Comparison of ENCODE assay signal across 12 cellular contexts in genomic region chr1:248818505-248819374, GRCh38. TPM values are rescaled to one million over a fixed set of nuclear protein-coding genes. Genes with fewer than 3 reads are reported as not detected.
A peak's percentile ranks its signal among the peaks of the same experiment; 100 is the strongest.
DNase-seq lines count a peak whose midpoint lies in the region; ATAC-seq and TF ChIP-seq lines count a peak whose summit lies in the region.
"Had no signal": no experiment of that assay in that cellular context is flagged by ENCODE, and none has a peak within 500 bp of the region (broad histone marks: within the 10 kb centered on the region; RNA-seq: fewer than 3 reads in every experiment).

No MANE protein-coding gene starts in this region.

- H3K4me3 Mint-ChIP-seq in dendritic cell treated with granulocyte-macrophage colony-stimulating factor and Interleukin-4, amounts not matched to agents 40 ng/mL and 50 ng/mL, for 4 days, result no peak overlapping the region
- H3K4me3 Mint-ChIP-seq in stimulated activated naive CD8-positive, alpha-beta T cell treated with anti-CD3 and anti-CD28 coated beads, Interleukin-15, Interleukin-2, amounts not matched to agents 100 ng/mL and 50 ng/mL, for 24 hours, result no peak overlapping the region

- peaks cover 34 to 39% of the 10 kb centered on the region in 2 donors for H3K4me1 ChIP-seq in gastrocnemius medialis

- in situ Hi-C loops in gastrocnemius medialis (cut with MboI; ENCODE audit: low sequenced_read_pairs in 4 of 4), result no loop called here

- DNase-seq in activated T-cell treated with anti-CD3 and anti-CD28 coated beads, Interleukin-2, amount 50 U/mL, for 48 hours, result peak; percentile 14 to 19
- DNase-seq in activated T-cell treated with anti-CD3 and anti-CD28 coated beads for 4 hours (no peak), NCI-H510A treated with DMSO at 0.1 percent for 48 hours (lab: John Stamatoyannopoulos, UW) (no peak), epidermal melanocyte (ENCODE audit: insufficient read length, low spot score) (no peak), gastrocnemius medialis (no peak)
- DNase-seq: left lung, psoas muscle had no signal

- ATAC-seq in HG03469 (IDR thresholded peaks at IDR 0.05; ENCODE audit: unreplicated experiment), result peak; percentile 44
- no peak for ATAC-seq in gastrocnemius medialis
- ATAC-seq: gastroesophageal sphincter, left lung had no signal

- peaks cover 95% of the 10 kb centered on the region for H3K36me3 Mint-ChIP-seq in dendritic cell treated with granulocyte-macrophage colony-stimulating factor and Interleukin-4, amounts not matched to agents 40 ng/mL and 50 ng/mL, for 4 days (ENCODE audit: low read depth)
- H3K36me3 Mint-ChIP-seq in stimulated activated naive CD8-positive, alpha-beta T cell treated with anti-CD3 and anti-CD28 coated beads, Interleukin-15, Interleukin-2, amounts not matched to agents 100 ng/mL and 50 ng/mL, for 24 hours (ENCODE audit: low read depth), result peaks cover 43% of the 10 kb centered on the region

- peak overlapping the region in 1 of 4 donors; percentile 28 for H3K27ac ChIP-seq in gastrocnemius medialis
- H3K27ac ChIP-seq: gastroesophageal sphincter, psoas muscle, thyroid gland had no signal

- no peaks in the 10 kb centered on the region for H3K9me3 ChIP-seq in gastrocnemius medialis
- H3K9me3 ChIP-seq: gastroesophageal sphincter, left lung, psoas muscle, thyroid gland had no signal

- intact Hi-C loops in dendritic cell treated with granulocyte-macrophage colony-stimulating factor and Interleukin-4, amounts not matched to agents 40 ng/mL and 50 ng/mL, for 4 days (cut with micrococcal nuclease), result no loop called here
- intact Hi-C loops in gastrocnemius medialis (cut with DNase I; ENCODE audit: low total_unique reads), result no loop called here

- no peaks in the 10 kb centered on the region for H3K27me3 ChIP-seq in gastrocnemius medialis
- H3K27me3 ChIP-seq: gastroesophageal sphincter, left lung, thyroid gland had no signal

- TF ChIP-seq POLR2A in gastrocnemius medialis (IDR thresholded peaks at IDR 0.05), result no peak

- no peak overlapping the region for H3K4me3 ChIP-seq in gastrocnemius medialis
- H3K4me3 ChIP-seq: gastroesophageal sphincter, left lung, psoas muscle, thyroid gland had no signal

- no peaks in the 10 kb centered on the region for H3K27me3 Mint-ChIP-seq in dendritic cell treated with granulocyte-macrophage colony-stimulating factor and Interleukin-4, amounts not matched to agents 40 ng/mL and 50 ng/mL, for 4 days
- H3K27me3 Mint-ChIP-seq in stimulated activated naive CD8-positive, alpha-beta T cell treated with anti-CD3 and anti-CD28 coated beads, Interleukin-15, Interleukin-2, amounts not matched to agents 100 ng/mL and 50 ng/mL, for 24 hours, result no peaks in the 10 kb centered on the region

- TF ChIP-seq CTCF in gastrocnemius medialis (IDR thresholded peaks at IDR 0.05 in 4 of 5, conservative IDR thresholded peaks at IDR 0.05 in 1 of 5), result no peak

- H3K4me1 Mint-ChIP-seq in dendritic cell treated with granulocyte-macrophage colony-stimulating factor and Interleukin-4, amounts not matched to agents 40 ng/mL and 50 ng/mL, for 4 days (ENCODE audit: low read depth), result peaks cover 77% of the 10 kb centered on the region
- peaks cover 50% of the 10 kb centered on the region for H3K4me1 Mint-ChIP-seq in stimulated activated naive CD8-positive, alpha-beta T cell treated with anti-CD3 and anti-CD28 coated beads, Interleukin-15, Interleukin-2, amounts not matched to agents 100 ng/mL and 50 ng/mL, for 24 hours (ENCODE audit: low read depth)

- H3K27ac Mint-ChIP-seq in dendritic cell treated with granulocyte-macrophage colony-stimulating factor and Interleukin-4, amounts not matched to agents 40 ng/mL and 50 ng/mL, for 4 days, result peak overlapping the region; percentile 57
- H3K27ac Mint-ChIP-seq in stimulated activated naive CD8-positive, alpha-beta T cell treated with anti-CD3 and anti-CD28 coated beads, Interleukin-15, Interleukin-2, amounts not matched to agents 100 ng/mL and 50 ng/mL, for 24 hours, result peak overlapping the region; percentile 63

- H3K36me3 ChIP-seq in gastrocnemius medialis, result peaks cover 0 to 34% of the 10 kb centered on the region in 2 donors

- no peaks in the 10 kb centered on the region for H3K9me3 Mint-ChIP-seq in dendritic cell treated with granulocyte-macrophage colony-stimulating factor and Interleukin-4, amounts not matched to agents 40 ng/mL and 50 ng/mL, for 4 days
- no peaks in the 10 kb centered on the region for H3K9me3 Mint-ChIP-seq in stimulated activated naive CD8-positive, alpha-beta T cell treated with anti-CD3 and anti-CD28 coated beads, Interleukin-15, Interleukin-2, amounts not matched to agents 100 ng/mL and 50 ng/mL, for 24 hours

RNA-seq across cellular contexts. Expression of gene SH3BP5L, which starts 7.0 kb away (rescaled TPM):
- total RNA-seq in gastrocnemius medialis, result 10 to 100 TPM; 15.7 to 26.4 (median 22.8) TPM

RNA-seq across cellular contexts. Expression of gene ZNF672, which starts 19.3 kb away (rescaled TPM):
- total RNA-seq in gastrocnemius medialis, result 10 to 100 TPM; 41.9 to 81.0 (median 59.0) TPM

RNA-seq across cellular contexts. Expression of gene ZNF692, which starts 40.1 kb away (rescaled TPM):
- 10 to 100 TPM in 3 of 4 donors, 1 to 10 TPM in 1; 8.0 to 38.0 (median 13.9) TPM for total RNA-seq in gastrocnemius medialis

Comparison
In these comparisons a context has a peak if more than half of its experiments do, and no peak if none do; other contexts are left out.
1. DNase-seq: peak in activated T-cell treated with anti-CD3 and anti-CD28 coated beads, Interleukin-2, amount 50 U/mL, for 48 hours (2 of 2); none in activated T-cell treated with anti-CD3 and anti-CD28 coated beads for 4 hours (single experiment), NCI-H510A treated with DMSO at 0.1 percent for 48 hours (single experiment), epidermal melanocyte (single experiment) and gastrocnemius medialis (0 of 2).